8 cellular contexts compared by ENCODE assay signal in the genomic region with DNA sequence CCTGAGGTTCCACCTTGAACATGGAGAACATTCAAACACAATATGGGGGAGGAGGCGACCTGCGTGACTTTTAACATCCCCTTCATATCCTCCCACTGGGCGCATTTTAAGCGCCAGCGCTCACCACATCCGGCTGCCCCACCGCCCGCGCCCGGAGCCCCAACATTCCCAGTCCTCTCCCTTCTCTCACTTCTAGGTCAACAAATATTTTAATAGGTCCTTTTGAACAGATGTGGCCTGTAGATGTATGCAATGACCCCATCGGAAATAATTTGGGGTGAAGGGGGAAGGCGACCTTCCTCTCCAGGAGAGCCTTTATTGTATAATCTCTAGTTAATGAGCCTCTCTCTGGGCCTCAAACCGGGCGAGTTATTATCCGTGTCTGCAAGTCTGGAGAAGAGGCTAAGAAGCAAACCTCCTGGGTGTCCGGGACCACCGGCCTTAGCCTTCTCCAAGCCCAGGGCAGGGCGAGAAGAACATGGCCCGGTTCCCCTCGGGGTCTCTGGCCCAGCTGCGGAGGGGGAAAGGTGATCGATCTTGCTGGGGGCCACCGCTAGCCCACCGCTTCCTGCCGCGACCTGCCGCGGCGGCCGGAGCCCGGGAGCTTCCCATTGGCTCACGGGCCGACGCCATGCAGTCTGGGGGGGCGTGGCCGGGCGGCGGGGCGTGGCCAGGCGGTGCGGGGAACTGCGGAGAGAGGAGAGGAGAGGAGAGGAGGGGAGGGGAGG.
DNase-seq lines count a peak whose midpoint lies in the region; ATAC-seq and TF ChIP-seq lines count a peak whose summit lies in the region.

No MANE protein-coding gene starts in this region.

- H3K27me3 ChIP-seq in HUES6 (ENCODE audit: control insufficient read depth, insufficient read depth, low read length): no peaks in the 10 kb centered on the region

- peaks cover 22% of the 10 kb centered on the region for H3K4me1 ChIP-seq in HUES6 (ENCODE audit: control insufficient read depth, insufficient read depth, low read length)

- H3K27me3 Mint-ChIP-seq in WTC11 (ENCODE audit: low read depth) (peaks cover 15% of the 10 kb centered on the region), chondrocyte (ENCODE audit: low read depth) (no peaks in the 10 kb centered on the region)

- DNase-seq in WTC11 (ENCODE audit: low spot score): peak; percentile 97
- no peak for DNase-seq in chondrocyte (ENCODE audit: low spot score)
- peak; percentile 66 for DNase-seq in kidney glomerular epithelial cell (lab: John Stamatoyannopoulos, UW)
- peak; percentile 8 to 56 for DNase-seq in stimulated activated CD4-positive, alpha-beta T cell treated with anti-CD3 and anti-CD28 coated beads, Interleukin-15, amount 100 ng/mL, for 1 hour (ENCODE audit: low read depth in 1 of 2, low spot score in 1 of 2)

- no peaks in the 10 kb centered on the region for H3K36me3 ChIP-seq in HUES6 (ENCODE audit: control insufficient read depth, insufficient read depth, low read length)

- H3K9me3 Mint-ChIP-seq in WTC11: peaks cover 9% of the 10 kb centered on the region; the same call in 1 of the 2 replicates
- H3K9me3 Mint-ChIP-seq in chondrocyte (ENCODE audit: low read depth): no peaks in the 10 kb centered on the region

- TF ChIP-seq CTCF in WTC11 (IDR thresholded peaks at IDR 0.05) (no peak), chondrocyte (IDR thresholded peaks at IDR 0.05) (no peak)

- peaks cover 41% of the 10 kb centered on the region for H3K4me1 Mint-ChIP-seq in WTC11
- H3K4me1 Mint-ChIP-seq in chondrocyte (ENCODE audit: low read depth): peaks cover 16% of the 10 kb centered on the region

- H3K36me3 Mint-ChIP-seq in WTC11 (peaks cover 8% of the 10 kb centered on the region), chondrocyte (ENCODE audit: low read depth) (peaks cover 3% of the 10 kb centered on the region)

- ATAC-seq in GM19351 (IDR thresholded peaks at IDR 0.05; ENCODE audit: unreplicated experiment) (peak; percentile 78), WTC11 (peak; percentile 87), GM18498 (IDR thresholded peaks at IDR 0.05; ENCODE audit: unreplicated experiment) (no peak), HG03196 (IDR thresholded peaks at IDR 0.05; ENCODE audit: unreplicated experiment) (no peak)

- H3K4me3 Mint-ChIP-seq in WTC11 (peak overlapping the region; percentile 74), chondrocyte (ENCODE audit: unreplicated experiment) (peak overlapping the region; percentile 93)

- H3K9me3 ChIP-seq in HUES6 (ENCODE audit: control insufficient read depth, insufficient read depth, low read depth, low read length): peaks cover 2% of the 10 kb centered on the region; the same call in 1 of the 2 replicates

- POLR2A ChIA-PET in WTC11 (lab: Charles Lee): interaction anchor here (0.6 to 1.6 kb wide), 10 partner anchors 12 to 137 kb away, joined by 3 to 7 read pairs (median 3); a partner anchor contains a TSS

- H3K27ac ChIP-seq in HUES6 (ENCODE audit: low read depth, low read length): peak overlapping the region; percentile 82

- H3K4me3 ChIP-seq in HUES6 (ENCODE audit: low read depth, low read length): peak overlapping the region; percentile 82

- H3K27ac Mint-ChIP-seq in WTC11 (peak overlapping the region; percentile 92), chondrocyte (ENCODE audit: unreplicated experiment) (peak overlapping the region; percentile 58)

- peak overlapping the region; percentile 72 for H3K9ac ChIP-seq in HUES6 (ENCODE audit: low read length)

- CTCF ChIA-PET in WTC11 (lab: Charles Lee): interaction anchor here (0.5 to 1.4 kb wide), 6 partner anchors 12 to 184 kb away, joined by 3 to 7 read pairs (median 4); no protein-coding TSS in a partner anchor

TF ChIP-seq in WTC11, 78 proteins besides CTCF, POLR2A, EP300 and RAD21 (continues in another document):
- TF ChIP-seq KAT7 (CRISPR knock-in tag; IDR thresholded peaks at IDR 0.05; ENCODE audit: borderline replicate concordance) (0 out of 2 replicates have a peak, but pooled peaks have one; percentile 46), TEAD4 (CRISPR knock-in tag; IDR thresholded peaks at IDR 0.05) (no peak), ETV6 (CRISPR knock-in tag; IDR thresholded peaks at IDR 0.05) (no peak), ZBTB21 (CRISPR knock-in tag; IDR thresholded peaks at IDR 0.05; ENCODE audit: borderline replicate concordance) (0 out of 2 replicates have a peak, but pooled peaks have one; percentile 42), ZNF423 (CRISPR knock-in tag; IDR thresholded peaks at IDR 0.05) (no peak), NFYB (CRISPR knock-in tag; conservative IDR thresholded peaks at IDR 0.05; ENCODE audit: low read depth) (peak; percentile 63; the same call in 1 of the 2 replicates), ZNF317 (CRISPR knock-in tag; IDR thresholded peaks at IDR 0.05; ENCODE audit: borderline replicate concordance, low read depth) (no peak), NR2C2 (CRISPR knock-in tag; IDR thresholded peaks at IDR 0.05) (no peak)
- TF ChIP-seq, protein P1, sequence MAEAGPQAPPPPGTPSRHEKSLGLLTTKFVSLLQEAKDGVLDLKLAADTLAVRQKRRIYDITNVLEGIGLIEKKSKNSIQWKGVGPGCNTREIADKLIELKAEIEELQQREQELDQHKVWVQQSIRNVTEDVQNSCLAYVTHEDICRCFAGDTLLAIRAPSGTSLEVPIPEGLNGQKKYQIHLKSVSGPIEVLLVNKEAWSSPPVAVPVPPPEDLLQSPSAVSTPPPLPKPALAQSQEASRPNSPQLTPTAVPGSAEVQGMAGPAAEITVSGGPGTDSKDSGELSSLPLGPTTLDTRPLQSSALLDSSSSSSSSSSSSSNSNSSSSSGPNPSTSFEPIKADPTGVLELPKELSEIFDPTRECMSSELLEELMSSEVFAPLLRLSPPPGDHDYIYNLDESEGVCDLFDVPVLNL (CRISPR knock-in tag; IDR thresholded peaks at IDR 0.05; ENCODE audit: borderline replicate concordance, low read depth): no peak
- TF ChIP-seq, protein P2, sequence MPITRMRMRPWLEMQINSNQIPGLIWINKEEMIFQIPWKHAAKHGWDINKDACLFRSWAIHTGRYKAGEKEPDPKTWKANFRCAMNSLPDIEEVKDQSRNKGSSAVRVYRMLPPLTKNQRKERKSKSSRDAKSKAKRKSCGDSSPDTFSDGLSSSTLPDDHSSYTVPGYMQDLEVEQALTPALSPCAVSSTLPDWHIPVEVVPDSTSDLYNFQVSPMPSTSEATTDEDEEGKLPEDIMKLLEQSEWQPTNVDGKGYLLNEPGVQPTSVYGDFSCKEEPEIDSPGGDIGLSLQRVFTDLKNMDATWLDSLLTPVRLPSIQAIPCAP (CRISPR knock-in tag; IDR thresholded peaks at IDR 0.05): no peak
- TF ChIP-seq, protein P3, sequence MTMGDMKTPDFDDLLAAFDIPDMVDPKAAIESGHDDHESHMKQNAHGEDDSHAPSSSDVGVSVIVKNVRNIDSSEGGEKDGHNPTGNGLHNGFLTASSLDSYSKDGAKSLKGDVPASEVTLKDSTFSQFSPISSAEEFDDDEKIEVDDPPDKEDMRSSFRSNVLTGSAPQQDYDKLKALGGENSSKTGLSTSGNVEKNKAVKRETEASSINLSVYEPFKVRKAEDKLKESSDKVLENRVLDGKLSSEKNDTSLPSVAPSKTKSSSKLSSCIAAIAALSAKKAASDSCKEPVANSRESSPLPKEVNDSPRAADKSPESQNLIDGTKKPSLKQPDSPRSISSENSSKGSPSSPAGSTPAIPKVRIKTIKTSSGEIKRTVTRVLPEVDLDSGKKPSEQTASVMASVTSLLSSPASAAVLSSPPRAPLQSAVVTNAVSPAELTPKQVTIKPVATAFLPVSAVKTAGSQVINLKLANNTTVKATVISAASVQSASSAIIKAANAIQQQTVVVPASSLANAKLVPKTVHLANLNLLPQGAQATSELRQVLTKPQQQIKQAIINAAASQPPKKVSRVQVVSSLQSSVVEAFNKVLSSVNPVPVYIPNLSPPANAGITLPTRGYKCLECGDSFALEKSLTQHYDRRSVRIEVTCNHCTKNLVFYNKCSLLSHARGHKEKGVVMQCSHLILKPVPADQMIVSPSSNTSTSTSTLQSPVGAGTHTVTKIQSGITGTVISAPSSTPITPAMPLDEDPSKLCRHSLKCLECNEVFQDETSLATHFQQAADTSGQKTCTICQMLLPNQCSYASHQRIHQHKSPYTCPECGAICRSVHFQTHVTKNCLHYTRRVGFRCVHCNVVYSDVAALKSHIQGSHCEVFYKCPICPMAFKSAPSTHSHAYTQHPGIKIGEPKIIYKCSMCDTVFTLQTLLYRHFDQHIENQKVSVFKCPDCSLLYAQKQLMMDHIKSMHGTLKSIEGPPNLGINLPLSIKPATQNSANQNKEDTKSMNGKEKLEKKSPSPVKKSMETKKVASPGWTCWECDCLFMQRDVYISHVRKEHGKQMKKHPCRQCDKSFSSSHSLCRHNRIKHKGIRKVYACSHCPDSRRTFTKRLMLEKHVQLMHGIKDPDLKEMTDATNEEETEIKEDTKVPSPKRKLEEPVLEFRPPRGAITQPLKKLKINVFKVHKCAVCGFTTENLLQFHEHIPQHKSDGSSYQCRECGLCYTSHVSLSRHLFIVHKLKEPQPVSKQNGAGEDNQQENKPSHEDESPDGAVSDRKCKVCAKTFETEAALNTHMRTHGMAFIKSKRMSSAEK (CRISPR knock-in tag; IDR thresholded peaks at IDR 0.05; ENCODE audit: borderline replicate concordance): no peak

Comparison
In these comparisons a context has a peak if more than half of its experiments do, and no peak if none do; other contexts are left out.
1. ATAC-seq: peak in GM19351 (single experiment) and WTC11 (single experiment); none in GM18498 (single experiment) and HG03196 (single experiment).